11 cellular contexts compared by ENCODE assay signal in the genomic region with DNA sequence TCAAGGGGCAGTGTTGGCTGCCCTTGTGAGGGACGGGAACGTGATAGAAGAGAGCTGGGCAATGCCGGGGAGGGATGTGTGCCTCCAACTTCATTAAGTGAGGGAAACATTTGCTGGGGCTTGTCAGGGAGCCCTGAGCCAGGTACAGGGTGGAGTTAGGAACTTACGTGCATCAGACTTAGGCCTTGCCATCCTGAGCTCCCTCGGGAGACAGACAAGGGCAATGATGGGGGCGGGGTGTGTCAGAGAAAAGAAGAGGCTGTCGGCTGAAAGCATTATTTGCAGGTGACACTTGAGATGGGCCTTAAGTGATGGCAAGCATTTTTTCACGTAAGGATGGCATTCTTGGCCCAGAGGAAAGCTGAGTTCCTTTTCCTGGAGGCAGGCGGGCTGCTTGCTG. TPM values are rescaled to one million over a fixed set of nuclear protein-coding genes. Genes with fewer than 3 reads are reported as not detected.
DNase-seq lines count a peak whose midpoint lies in the region; ATAC-seq and TF ChIP-seq lines count a peak whose summit lies in the region.
"Had no signal": no experiment of that assay in that cellular context is flagged by ENCODE, and none has a peak within 500 bp of the region (broad histone marks: within the 10 kb centered on the region; RNA-seq: fewer than 3 reads in every experiment).

No MANE protein-coding gene starts in this region.

- H3K27ac Mint-ChIP-seq in activated naive CD8-positive, alpha-beta T cell treated with anti-CD3 and anti-CD28 coated beads, Interleukin-2, amount 50 U/mL, for 24 hours = no peak overlapping the region

- 80% methylated on average over 9 of the region's 9 CpGs for WGBS in smooth muscle cell (ENCODE audit: low lambda C conversion rate)

- peaks cover 15% of the 10 kb centered on the region for H3K36me3 Mint-ChIP-seq in activated naive CD8-positive, alpha-beta T cell treated with anti-CD3 and anti-CD28 coated beads, Interleukin-2, amount 50 U/mL, for 24 hours (ENCODE audit: low read depth)

- H2AFZ ChIP-seq in smooth muscle cell (ENCODE audit: low read depth) = no peak overlapping the region

- peaks cover 33% of the 10 kb centered on the region for H3K4me1 Mint-ChIP-seq in activated naive CD8-positive, alpha-beta T cell treated with anti-CD3 and anti-CD28 coated beads, Interleukin-2, amount 50 U/mL, for 24 hours

- POLR2A ChIA-PET in HEK293 (lab: Yijun Ruan, JAX) = interaction anchor here (2.0 kb wide), 1 partner anchor 33 kb away, joined by 5 read pairs; no protein-coding TSS in a partner anchor

- H3K27ac ChIP-seq in HEK293 (ENCODE audit: extremely low read depth, low read depth, low read length) (no peak overlapping the region), smooth muscle cell (ENCODE audit: low read depth) (peak overlapping the region; percentile 28)

- H3K4me3 ChIP-seq in HEK293 (ENCODE audit: low read depth, low read length) (peak overlapping the region; percentile 11), fibroblast of villous mesenchyme (ENCODE audit: low read depth, low read length) (peak overlapping the region; percentile 15), smooth muscle cell (no peak overlapping the region)

- ATAC-seq in activated naive CD8-positive, alpha-beta T cell treated with anti-CD3 and anti-CD28 coated beads, Interleukin-2, amount 50 U/mL, for 24 hours = no peak
- ATAC-seq in HG02884 (IDR thresholded peaks at IDR 0.05; ENCODE audit: unreplicated experiment) = no peak
- ATAC-seq: left lobe of liver had no signal

- H4K20me1 ChIP-seq in smooth muscle cell (ENCODE audit: low read depth) = peaks cover 64% of the 10 kb centered on the region

- CTCF ChIA-PET in HEK293 (lab: Yijun Ruan, JAX) = interaction anchor here (0.8 kb wide), 1 partner anchor 16 kb away, joined by 3 read pairs; no protein-coding TSS in a partner anchor

- peaks cover 0 to 54% of the 10 kb centered on the region in 2 experiments; a peak in 1 of 3 replicates for H3K36me3 ChIP-seq in HEK293 (ENCODE audit: control insufficient read depth in 2 of 2, insufficient read depth in 1 of 2, low read length in 2 of 2)
- no peaks in the 10 kb centered on the region for H3K36me3 ChIP-seq in smooth muscle cell (ENCODE audit: low read depth)

- H3K79me2 ChIP-seq in smooth muscle cell (ENCODE audit: low read depth) = peaks cover 15% of the 10 kb centered on the region

- H3K9me3 ChIP-seq in HEK293 (ENCODE audit: control insufficient read depth, insufficient read depth, low read depth, low read length) (no peaks in the 10 kb centered on the region), smooth muscle cell (replicated peaks; ENCODE audit: low read depth) (no peaks in the 10 kb centered on the region)

- H3K4me2 ChIP-seq in smooth muscle cell = peak overlapping the region; percentile 70

- no peaks in the 10 kb centered on the region for H3K9me3 Mint-ChIP-seq in activated naive CD8-positive, alpha-beta T cell treated with anti-CD3 and anti-CD28 coated beads, Interleukin-2, amount 50 U/mL, for 24 hours

- peaks cover 3% of the 10 kb centered on the region for H3F3A ChIP-seq in smooth muscle cell (ENCODE audit: low read depth)

- H3K27me3 ChIP-seq in smooth muscle cell (ENCODE audit: low read depth) = no peaks in the 10 kb centered on the region

- peak; percentile 16 for DNase-seq in NCI-H748 treated with DMSO at 0.1 percent for 48 hours (lab: John Stamatoyannopoulos, UW)
- no peak for DNase-seq in fibroblast of villous mesenchyme (ENCODE audit: low read depth)
- no peak for DNase-seq in smooth muscle cell (lab: John Stamatoyannopoulos, UW; ENCODE audit: unreplicated experiment)
- no peak for DNase-seq in activated naive CD8-positive, alpha-beta T cell treated with anti-CD3 and anti-CD28 coated beads, Interleukin-2, amount 50 U/mL, for 24 hours
- no peak for DNase-seq in activated naive CD4-positive, alpha-beta T cell treated with anti-CD3 and anti-CD28 coated beads, Interleukin-2, amount 50 U/mL, for 16 hours
- no peak for DNase-seq in SW 1271 (lab: John Stamatoyannopoulos, UW)
- DNase-seq: activated CD4-positive, CD25-positive, alpha-beta regulatory T cell had no signal

- no peak for TF ChIP-seq CTCF in HEK293 (tag by site-specific recombination; IDR thresholded peaks at IDR 0.05)
- no peak for TF ChIP-seq CTCF in fibroblast of villous mesenchyme (IDR thresholded peaks at IDR 0.05; ENCODE audit: insufficient read depth, low read depth, low read length)
- TF ChIP-seq CTCF in smooth muscle cell (IDR thresholded peaks at IDR 0.05; ENCODE audit: borderline replicate concordance, insufficient read depth, poor library complexity, severe bottlenecking) = no peak

- H3K27me3 Mint-ChIP-seq in activated naive CD8-positive, alpha-beta T cell treated with anti-CD3 and anti-CD28 coated beads, Interleukin-2, amount 50 U/mL, for 24 hours = no peaks in the 10 kb centered on the region

- H3K9ac ChIP-seq in smooth muscle cell (ENCODE audit: low read depth) = no peak overlapping the region

- no peaks in the 10 kb centered on the region for H3K4me1 ChIP-seq in HEK293 (ENCODE audit: control insufficient read depth, insufficient read depth, low read length)
- H3K4me1 ChIP-seq in smooth muscle cell (ENCODE audit: low read depth) = peaks cover 19% of the 10 kb centered on the region

- H3K4me3 Mint-ChIP-seq in activated naive CD8-positive, alpha-beta T cell treated with anti-CD3 and anti-CD28 coated beads, Interleukin-2, amount 50 U/mL, for 24 hours = no peak overlapping the region

TF ChIP-seq in HEK293, 187 proteins besides CTCF, POLR2A, EP300 and RAD21 (continues in another document):
- TF ChIP-seq, protein P1, sequence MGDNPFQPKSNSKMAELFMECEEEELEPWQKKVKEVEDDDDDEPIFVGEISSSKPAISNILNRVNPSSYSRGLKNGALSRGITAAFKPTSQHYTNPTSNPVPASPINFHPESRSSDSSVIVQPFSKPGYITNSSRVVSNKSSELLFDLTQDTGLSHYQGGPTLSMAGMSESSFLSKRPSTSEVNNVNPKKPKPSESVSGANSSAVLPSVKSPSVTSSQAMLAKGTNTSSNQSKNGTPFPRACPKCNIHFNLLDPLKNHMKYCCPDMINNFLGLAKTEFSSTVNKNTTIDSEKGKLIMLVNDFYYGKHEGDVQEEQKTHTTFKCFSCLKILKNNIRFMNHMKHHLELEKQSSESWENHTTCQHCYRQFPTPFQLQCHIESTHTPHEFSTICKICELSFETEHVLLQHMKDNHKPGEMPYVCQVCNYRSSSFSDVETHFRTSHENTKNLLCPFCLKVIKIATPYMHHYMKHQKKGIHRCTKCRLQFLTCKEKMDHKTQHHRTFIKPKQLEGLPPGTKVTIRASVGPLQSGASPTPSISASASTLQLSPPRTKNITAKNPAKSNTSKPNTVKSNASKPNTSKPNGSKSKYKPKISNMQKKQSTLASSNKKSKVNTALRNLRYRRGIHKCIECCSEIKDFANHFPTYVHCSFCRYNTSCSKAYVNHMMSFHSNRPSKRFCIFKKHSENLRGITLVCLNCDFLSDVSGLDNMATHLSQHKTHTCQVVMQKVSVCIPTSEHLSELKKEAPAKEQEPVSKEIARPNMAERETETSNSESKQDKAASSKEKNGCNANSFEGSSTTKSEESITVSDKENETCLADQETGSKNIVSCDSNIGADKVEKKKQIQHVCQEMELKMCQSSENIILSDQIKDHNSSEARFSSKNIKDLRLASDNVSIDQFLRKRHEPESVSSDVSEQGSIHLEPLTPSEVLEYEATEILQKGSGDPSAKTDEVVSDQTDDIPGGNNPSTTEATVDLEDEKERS (tag by site-specific recombination; IDR thresholded peaks at IDR 0.05) = no peak
- no peak for TF ChIP-seq ZNF341 (tag by site-specific recombination; IDR thresholded peaks at IDR 0.05; ENCODE audit: low read depth)
- TF ChIP-seq SP7 (tag by site-specific recombination; IDR thresholded peaks at IDR 0.05) = no peak
- TF ChIP-seq ZNF558 (tag by site-specific recombination; IDR thresholded peaks at IDR 0.05) = no peak
- TF ChIP-seq ZNF623 (tag by site-specific recombination; IDR thresholded peaks at IDR 0.05) = no peak
- TF ChIP-seq, protein P2, sequence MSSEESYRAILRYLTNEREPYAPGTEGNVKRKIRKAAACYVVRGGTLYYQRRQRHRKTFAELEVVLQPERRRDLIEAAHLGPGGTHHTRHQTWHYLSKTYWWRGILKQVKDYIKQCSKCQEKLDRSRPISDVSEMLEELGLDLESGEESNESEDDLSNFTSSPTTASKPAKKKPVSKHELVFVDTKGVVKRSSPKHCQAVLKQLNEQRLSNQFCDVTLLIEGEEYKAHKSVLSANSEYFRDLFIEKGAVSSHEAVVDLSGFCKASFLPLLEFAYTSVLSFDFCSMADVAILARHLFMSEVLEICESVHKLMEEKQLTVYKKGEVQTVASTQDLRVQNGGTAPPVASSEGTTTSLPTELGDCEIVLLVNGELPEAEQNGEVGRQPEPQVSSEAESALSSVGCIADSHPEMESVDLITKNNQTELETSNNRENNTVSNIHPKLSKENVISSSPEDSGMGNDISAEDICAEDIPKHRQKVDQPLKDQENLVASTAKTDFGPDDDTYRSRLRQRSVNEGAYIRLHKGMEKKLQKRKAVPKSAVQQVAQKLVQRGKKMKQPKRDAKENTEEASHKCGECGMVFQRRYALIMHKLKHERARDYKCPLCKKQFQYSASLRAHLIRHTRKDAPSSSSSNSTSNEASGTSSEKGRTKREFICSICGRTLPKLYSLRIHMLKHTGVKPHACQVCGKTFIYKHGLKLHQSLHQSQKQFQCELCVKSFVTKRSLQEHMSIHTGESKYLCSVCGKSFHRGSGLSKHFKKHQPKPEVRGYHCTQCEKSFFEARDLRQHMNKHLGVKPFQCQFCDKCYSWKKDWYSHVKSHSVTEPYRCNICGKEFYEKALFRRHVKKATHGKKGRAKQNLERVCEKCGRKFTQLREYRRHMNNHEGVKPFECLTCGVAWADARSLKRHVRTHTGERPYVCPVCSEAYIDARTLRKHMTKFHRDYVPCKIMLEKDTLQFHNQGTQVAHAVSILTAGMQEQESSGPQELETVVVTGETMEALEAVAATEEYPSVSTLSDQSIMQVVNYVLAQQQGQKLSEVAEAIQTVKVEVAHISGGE (tag by site-specific recombination; conservative IDR thresholded peaks at IDR 0.05; ENCODE audit: low read depth) = no peak

RNA-seq across cellular contexts. Expression of a gene that starts 1.6 kb away (rescaled TPM):
- total RNA-seq in fibroblast of villous mesenchyme = 13.9 and 17.3 TPM in 2 replicates
- 13.6 and 20.2 TPM in 2 replicates for total RNA-seq in smooth muscle cell
- 15.3 and 15.8 TPM in 2 replicates for polyA plus RNA-seq in smooth muscle cell

RNA-seq across cellular contexts. Expression of a gene that starts 22.4 kb away (rescaled TPM):
- total RNA-seq in fibroblast of villous mesenchyme (4.2 and 6.0 TPM in 2 replicates), smooth muscle cell (2.3 and 4.1 TPM in 2 replicates)
- polyA plus RNA-seq in smooth muscle cell = 4.5 and 6.5 TPM in 2 replicates

RNA-seq across cellular contexts. Expression of a gene that starts 22.5 kb away (rescaled TPM):
- total RNA-seq in fibroblast of villous mesenchyme (39.6 and 61.3 TPM in 2 replicates), smooth muscle cell (87.0 and 154 TPM in 2 replicates)
- 64.6 and 77.9 TPM in 2 replicates for polyA plus RNA-seq in smooth muscle cell

RNA-seq across cellular contexts. Expression of a gene that starts 24.6 kb away (rescaled TPM):
- total RNA-seq in fibroblast of villous mesenchyme (252 and 288 TPM in 2 replicates), smooth muscle cell (148 and 198 TPM in 2 replicates)
- 171 and 213 TPM in 2 replicates for polyA plus RNA-seq in smooth muscle cell

RNA-seq across cellular contexts. Expression of a gene that starts 39.0 kb away (rescaled TPM):
- total RNA-seq in fibroblast of villous mesenchyme = 0.32 and 0.86 TPM in 2 replicates
- 0.22 TPM in 1 of 2 replicates, not detected in the other for total RNA-seq in smooth muscle cell
- polyA plus RNA-seq in smooth muscle cell = 0.45 TPM in 1 of 2 replicates, not detected in the other
- total RNA-seq: NCI-H460 had no signal
